In genomic region chr3:45112939-45113338, GRCh38 we compare ENCODE assay signal across 17 cellular contexts. TPM values are rescaled to one million over a fixed set of nuclear protein-coding genes. Genes with fewer than 3 reads are reported as not detected.
DNase-seq lines count a peak whose midpoint lies in the region; ATAC-seq and TF ChIP-seq lines count a peak whose summit lies in the region.
"Had no signal": no experiment of that assay in that cellular context is flagged by ENCODE, and none has a peak within 500 bp of the region (broad histone marks: within the 10 kb centered on the region; RNA-seq: fewer than 3 reads in every experiment).

No MANE protein-coding gene starts in this region.

- WGBS in heart left ventricle, 4 donors, result 37 to 54% (median 52%) methylated on average over 4 of the region's 4 CpGs
- WGBS in smooth muscle cell (ENCODE audit: low lambda C conversion rate), result 82% methylated on average over 4 of the region's 4 CpGs

- peak overlapping the region; percentile 87 for H3K27ac Mint-ChIP-seq in activated naive CD8-positive, alpha-beta T cell
- H3K27ac Mint-ChIP-seq: activated naive CD4-positive, alpha-beta T cell treated with anti-CD3 and anti-CD28 coated beads, Interleukin-2, amount 10 ng/mL, durations not matched to agents 7 days and 5 days had no signal

- peaks cover 63% of the 10 kb centered on the region for H3K4me1 Mint-ChIP-seq in activated naive CD8-positive, alpha-beta T cell (ENCODE audit: low read depth)

- TF ChIP-seq POLR2A in heart left ventricle (IDR thresholded peaks at IDR 0.05), result no peak

- H4K20me1 ChIP-seq in smooth muscle cell (ENCODE audit: low read depth), result no peaks in the 10 kb centered on the region

- intact Hi-C loops in heart left ventricle (cut with DNase I), result loop anchor here in 3 of 10 donors (5.0 kb wide), 2 partner anchors 54 to 56 kb away; no protein-coding TSS in a partner anchor

- TF ChIP-seq CTCF in heart left ventricle (IDR thresholded peaks at IDR 0.05), result no peak
- no peak for TF ChIP-seq CTCF in smooth muscle cell (IDR thresholded peaks at IDR 0.05; ENCODE audit: borderline replicate concordance, insufficient read depth, poor library complexity, severe bottlenecking)

- peaks cover 5% of the 10 kb centered on the region for H3K36me3 Mint-ChIP-seq in activated naive CD8-positive, alpha-beta T cell
- H3K36me3 Mint-ChIP-seq: naive B cell had no signal

- no peaks in the 10 kb centered on the region for H3F3A ChIP-seq in smooth muscle cell (ENCODE audit: low read depth)

- H3K4me1 ChIP-seq in heart left ventricle, result peaks cover 0 to 19% (median 8%) of the 10 kb centered on the region in 12 donors
- no peaks in the 10 kb centered on the region for H3K4me1 ChIP-seq in smooth muscle cell (ENCODE audit: low read depth)
- H3K4me1 ChIP-seq: tibial nerve had no signal

- H3K4me2 ChIP-seq in smooth muscle cell, result no peak overlapping the region

- H3K36me3 ChIP-seq in heart left ventricle (no peaks in the 10 kb centered on the region), smooth muscle cell (ENCODE audit: low read depth) (no peaks in the 10 kb centered on the region), H7 (replicated peaks; ENCODE audit: control insufficient read depth, insufficient read depth, low read length) (peaks cover 10% of the 10 kb centered on the region)
- H3K36me3 ChIP-seq: colonic mucosa, tibial nerve had no signal

- peak overlapping the region; percentile 46 for H2AFZ ChIP-seq in smooth muscle cell (ENCODE audit: low read depth)

- no peaks in the 10 kb centered on the region for H3K79me2 ChIP-seq in smooth muscle cell (ENCODE audit: low read depth)

- H3K4me3 ChIP-seq in heart left ventricle (no peak overlapping the region), smooth muscle cell (no peak overlapping the region), H7 (ENCODE audit: insufficient read depth, low read depth, low read length) (no peak overlapping the region)
- H3K4me3 ChIP-seq: colonic mucosa, tibial nerve had no signal

- ATAC-seq in heart left ventricle, result peak in 3 of 4 donors; percentile 17 to 68 (median 30)
- no peak for ATAC-seq in HG02610 (IDR thresholded peaks at IDR 0.05; ENCODE audit: unreplicated experiment)

- H3K27me3 Mint-ChIP-seq in activated naive CD8-positive, alpha-beta T cell, result peaks cover 1% of the 10 kb centered on the region

- H3K27ac ChIP-seq in heart left ventricle (peak overlapping the region; percentile 62 to 92 (median 79)), smooth muscle cell (ENCODE audit: low read depth) (no peak overlapping the region)
- H3K27ac ChIP-seq: colonic mucosa, tibial nerve had no signal

- H3K9me3 Mint-ChIP-seq in activated naive CD8-positive, alpha-beta T cell (ENCODE audit: low read depth), result no peaks in the 10 kb centered on the region
- H3K9me3 Mint-ChIP-seq: activated naive CD4-positive, alpha-beta T cell treated with anti-CD3 and anti-CD28 coated beads, Interleukin-2, amount 10 ng/mL, durations not matched to agents 7 days and 5 days; naive B cell had no signal

- H3K9me3 ChIP-seq in heart left ventricle, result no peaks in the 10 kb centered on the region
- H3K9me3 ChIP-seq in smooth muscle cell (replicated peaks; ENCODE audit: low read depth), result no peaks in the 10 kb centered on the region
- H3K9me3 ChIP-seq: colonic mucosa, tibial nerve had no signal

- H3K9ac ChIP-seq in smooth muscle cell (ENCODE audit: low read depth), result no peak overlapping the region

- DNase-seq in NOMO-1 treated with DMSO at 0.1 percent for 48 hours (lab: John Stamatoyannopoulos, UW; ENCODE audit: unreplicated experiment) (peak; percentile 26), NOMO-1 treated with dmso at 0.1 percent for 144 hours (lab: John Stamatoyannopoulos, UW; ENCODE audit: unreplicated experiment) (no peak), heart left ventricle (no peak), smooth muscle cell (lab: John Stamatoyannopoulos, UW; ENCODE audit: unreplicated experiment) (no peak), H7 (no peak)
- no peak for DNase-seq in stimulated activated naive CD4-positive, alpha-beta T cell (lab: John Stamatoyannopoulos, UW)
- DNase-seq: activated naive CD4-positive, alpha-beta T cell treated with anti-CD3 and anti-CD28 coated beads, Interleukin-2, amount 10 ng/mL, durations not matched to agents 7 days and 5 days; colonic mucosa; DMS153; Kasumi-1; naive B cell; NCI-H2171 treated with DMSO at 0.1 percent for 48 hours; small intestine; T-helper 9 cell had no signal

- no peak overlapping the region for H3K4me3 Mint-ChIP-seq in activated naive CD8-positive, alpha-beta T cell
- H3K4me3 Mint-ChIP-seq: activated naive CD4-positive, alpha-beta T cell treated with anti-CD3 and anti-CD28 coated beads, Interleukin-2, amount 10 ng/mL, durations not matched to agents 7 days and 5 days; naive B cell had no signal

- H3K27me3 ChIP-seq in heart left ventricle, result no peaks in the 10 kb centered on the region
- H3K27me3 ChIP-seq in smooth muscle cell (ENCODE audit: low read depth), result no peaks in the 10 kb centered on the region
- H3K27me3 ChIP-seq in H7 (ENCODE audit: control insufficient read depth, insufficient read depth, low read length), result no peaks in the 10 kb centered on the region
- H3K27me3 ChIP-seq: colonic mucosa had no signal

RNA-seq across cellular contexts. Expression of gene CDCP1, which starts 33.2 kb away (rescaled TPM):
- 1 to 10 TPM in 2 of 9 donors, under 1 TPM in 7; 0.19 to 5.8 (median 0.38) TPM for total RNA-seq in heart left ventricle
- 1 to 10 TPM in 1 of 2 donors, under 1 TPM in 1; 0.11 to 1.6 TPM for polyA plus RNA-seq in heart left ventricle
- 3.7 and 7.9 TPM in 2 replicates for total RNA-seq in smooth muscle cell
- polyA plus RNA-seq in smooth muscle cell, result 2.5 and 8.3 TPM in 2 replicates
- 1.5 and 2.2 TPM in 2 replicates for total RNA-seq in H7 (2014; rRNA removed; shearing (Covaris generic))
